Comparison of ENCODE assay signal across 3 cellular contexts in genomic region chr1:193188915-193189314, GRCh38. TPM values are rescaled to one million over a fixed set of nuclear protein-coding genes. Genes with fewer than 3 reads are reported as not detected.
"Had no signal": no experiment of that assay in that cellular context is flagged by ENCODE, and none has a peak within 500 bp of the region (broad histone marks: within the 10 kb centered on the region; RNA-seq: fewer than 3 reads in every experiment).

No MANE protein-coding gene starts in this region.

RNA-seq across cellular contexts. Expression of gene B3GALT2, which starts 2.5 kb away (rescaled TPM):
- total RNA-seq: activated CD4-positive, alpha-beta T cell treated with anti-CD3 and anti-CD28 coated beads for 36 hours; activated naive CD4-positive, alpha-beta T cell treated with anti-CD3 and anti-CD28 coated beads for 36 hours; K562 had no signal
